Comparison of ENCODE assay signal across 7 cellular contexts in genomic region chr7:157502701-157503111, GRCh38.
A peak's percentile ranks its signal among the peaks of the same experiment; 100 is the strongest.
DNase-seq lines count a peak whose midpoint lies in the region; ATAC-seq and TF ChIP-seq lines count a peak whose summit lies in the region.

No MANE protein-coding gene starts in this region.

- H3K4me3 Mint-ChIP-seq in activated T-helper 1 cell treated with anti-CD3 and anti-CD28 coated beads, Interleukin-12 subunit alpha, Interleukin-12 subunit beta, Interleukin-2, Interleukin-4 antibody, amounts not matched to agents 30 ng/mL and 10 ng/mL and 1 ng/mL, durations not matched to agents 14 hours and 24 hours and 36 hours: peak overlapping the region; percentile 69

- 56% methylated on average over 12 of the region's 12 CpGs; no CpG with 5 or more reads in 1 of the 2 donors for WGBS in transverse colon (ENCODE audit: low coverage in 1 of 2), 2 donors

- H3K27ac ChIP-seq in lower lobe of right lung (peak overlapping the region; percentile 14), transverse colon (no peak overlapping the region)

- H3K27me3 Mint-ChIP-seq in activated T-helper 1 cell treated with anti-CD3 and anti-CD28 coated beads, Interleukin-12 subunit alpha, Interleukin-12 subunit beta, Interleukin-2, Interleukin-4 antibody, amounts not matched to agents 30 ng/mL and 10 ng/mL and 1 ng/mL, durations not matched to agents 14 hours and 24 hours and 36 hours (ENCODE audit: insufficient read depth): peaks cover 12% of the 10 kb centered on the region

- peaks cover 33% of the 10 kb centered on the region for H3K4me1 Mint-ChIP-seq in activated T-helper 1 cell treated with anti-CD3 and anti-CD28 coated beads, Interleukin-12 subunit alpha, Interleukin-12 subunit beta, Interleukin-2, Interleukin-4 antibody, amounts not matched to agents 30 ng/mL and 10 ng/mL and 1 ng/mL, durations not matched to agents 14 hours and 24 hours and 36 hours (ENCODE audit: low read depth)

- TF ChIP-seq CTCF in lower lobe of right lung (IDR thresholded peaks at IDR 0.05): no peak
- no peak for TF ChIP-seq CTCF in transverse colon (IDR thresholded peaks at IDR 0.05)

- intact Hi-C loops in activated T-helper 1 cell treated with anti-CD3 and anti-CD28 coated beads, Interleukin-12 subunit alpha, Interleukin-12 subunit beta, Interleukin-2, Interleukin-4 antibody, amounts not matched to agents 30 ng/mL and 10 ng/mL and 1 ng/mL, durations not matched to agents 14 hours and 24 hours and 36 hours (cut with micrococcal nuclease): loop anchor here (1.0 kb wide), 2 partner anchors 7 to 12 kb away; no protein-coding TSS in a partner anchor
- intact Hi-C loops in lower lobe of right lung (cut with DNase I): no loop called here
- intact Hi-C loops in transverse colon (cut with DNase I; ENCODE audit: low total_unique reads): no loop called here

- no peak for TF ChIP-seq POLR2A in transverse colon (IDR thresholded peaks at IDR 0.05)

- peaks cover 24% of the 10 kb centered on the region for H3K9me3 Mint-ChIP-seq in activated T-helper 1 cell treated with anti-CD3 and anti-CD28 coated beads, Interleukin-12 subunit alpha, Interleukin-12 subunit beta, Interleukin-2, Interleukin-4 antibody, amounts not matched to agents 30 ng/mL and 10 ng/mL and 1 ng/mL, durations not matched to agents 14 hours and 24 hours and 36 hours

- H3K4me1 ChIP-seq in lower lobe of right lung (no peaks in the 10 kb centered on the region), transverse colon (no peaks in the 10 kb centered on the region)

- peak overlapping the region; percentile 97 for H3K27ac Mint-ChIP-seq in activated T-helper 1 cell treated with anti-CD3 and anti-CD28 coated beads, Interleukin-12 subunit alpha, Interleukin-12 subunit beta, Interleukin-2, Interleukin-4 antibody, amounts not matched to agents 30 ng/mL and 10 ng/mL and 1 ng/mL, durations not matched to agents 14 hours and 24 hours and 36 hours

- H3K36me3 Mint-ChIP-seq in activated T-helper 1 cell treated with anti-CD3 and anti-CD28 coated beads, Interleukin-12 subunit alpha, Interleukin-12 subunit beta, Interleukin-2, Interleukin-4 antibody, amounts not matched to agents 30 ng/mL and 10 ng/mL and 1 ng/mL, durations not matched to agents 14 hours and 24 hours and 36 hours (ENCODE audit: low read depth): peaks cover 2% of the 10 kb centered on the region

- peaks cover 8% of the 10 kb centered on the region for H3K9me3 ChIP-seq in lower lobe of right lung
- H3K9me3 ChIP-seq in transverse colon: peaks cover 5 to 6% of the 10 kb centered on the region in 2 donors

- no peaks in the 10 kb centered on the region for H3K36me3 ChIP-seq in lower lobe of right lung
- H3K36me3 ChIP-seq in transverse colon: no peaks in the 10 kb centered on the region

- DNase-seq in NOMO-1 (lab: John Stamatoyannopoulos, UW; ENCODE audit: unreplicated experiment in 2 of 2) (peak; percentile 55 to 67), lower lobe of right lung (no peak), transverse colon (peak; percentile 20), NCI-H2081 (lab: John Stamatoyannopoulos, UW) (no peak), NCI-H2029 treated with DMSO at 0.1 percent for 48 hours (lab: John Stamatoyannopoulos, UW) (no peak), NCI-H1105 (lab: John Stamatoyannopoulos, UW) (no peak)
- DNase-seq in activated T-helper 1 cell treated with anti-CD3 and anti-CD28 coated beads, Interleukin-12 subunit alpha, Interleukin-12 subunit beta, Interleukin-2, Interleukin-4 antibody, amounts not matched to agents 30 ng/mL and 10 ng/mL and 1 ng/mL, durations not matched to agents 14 hours and 24 hours and 36 hours (ENCODE audit: low spot score): peak; percentile 69

- no peak overlapping the region for H3K4me3 ChIP-seq in lower lobe of right lung
- no peak overlapping the region for H3K4me3 ChIP-seq in transverse colon

- in situ Hi-C loops in transverse colon (cut with MboI; ENCODE audit: low pct_ligation_motif_present in 1 of 4, low pct_unique_long_range_greater_than_20kb in 1 of 4, low sequenced_read_pairs in 3 of 4): no loop called here

- H3K27me3 ChIP-seq in lower lobe of right lung (ENCODE audit: low read depth) (peaks cover 4% of the 10 kb centered on the region), transverse colon (peaks cover 4% of the 10 kb centered on the region)

- TF ChIP-seq EP300 in transverse colon (IDR thresholded peaks at IDR 0.05; ENCODE audit: low read depth): no peak

- peak; percentile 62 to 63 for ATAC-seq in lower lobe of right lung

Comparison
In these comparisons a context has a peak if more than half of its experiments do, and no peak if none do; other contexts are left out.
1. DNase-seq: peak in NOMO-1 (2 of 2), activated T-helper 1 cell treated with anti-CD3 and anti-CD28 coated beads, Interleukin-12 subunit alpha, Interleukin-12 subunit beta, Interleukin-2, Interleukin-4 antibody, amounts not matched to agents 30 ng/mL and 10 ng/mL and 1 ng/mL, durations not matched to agents 14 hours and 24 hours and 36 hours (single experiment) and transverse colon (single experiment); none in lower lobe of right lung (single experiment), NCI-H2081 (0 of 2), NCI-H2029 treated with DMSO at 0.1 percent for 48 hours (single experiment) and NCI-H1105 (single experiment).